Comparison of ENCODE assay signal across 27 cellular contexts in genomic region chrX:146481735-146482134, GRCh38.
"Had no signal": no experiment of that assay in that cellular context is flagged by ENCODE, and none has a peak within 500 bp of the region (broad histone marks: within the 10 kb centered on the region; RNA-seq: fewer than 3 reads in every experiment).

No MANE protein-coding gene starts in this region.

- H3K27me3 Mint-ChIP-seq: activated CD4-positive, alpha-beta T cell treated with anti-CD3 and anti-CD28 coated beads, Interleukin-2, amount 10 ng/mL, durations not matched to agents 7 days and 5 days; activated CD8-positive, alpha-beta memory T cell treated with anti-CD3 and anti-CD28 coated beads, Interleukin-2, amount 10 ng/mL, durations not matched to agents 7 days and 5 days; activated CD8-positive, alpha-beta T cell treated with anti-CD3 and anti-CD28 coated beads for 36 hours; activated naive CD8-positive, alpha-beta T cell treated with anti-CD3 and anti-CD28 coated beads, Interleukin-2, amount 50 U/mL, for 24 hours; naive thymus-derived CD4-positive, alpha-beta T cell; stimulated activated naive B cell treated with anti-CD40 and anti-IgM and Interleukin-4, amounts not matched to agents 10 μg/mL and 1 μg/mL and 100 μg/mL, for 72 hours; type B pancreatic cell had no signal

- H3K27ac ChIP-seq: body of pancreas, cardiac muscle cell, epithelial cell of prostate, gastroesophageal sphincter, heart left ventricle, lower lobe of right lung, vagina, VCaP had no signal

- H3K36me3 ChIP-seq: cardiac muscle cell, gastroesophageal sphincter, heart left ventricle, lower lobe of right lung, vagina had no signal

- ATAC-seq: activated CD8-positive, alpha-beta memory T cell treated with anti-CD3 and anti-CD28 coated beads, Interleukin-2, amount 10 ng/mL, durations not matched to agents 7 days and 5 days; activated CD8-positive, alpha-beta T cell treated with anti-CD3 and anti-CD28 coated beads for 36 hours; activated naive CD8-positive, alpha-beta T cell treated with anti-CD3 and anti-CD28 coated beads, Interleukin-2, amount 50 U/mL, for 24 hours; body of pancreas; gastroesophageal sphincter; heart left ventricle; left colon; lower lobe of right lung; naive thymus-derived CD4-positive, alpha-beta T cell; stimulated activated naive B cell treated with anti-CD40 and anti-IgM and Interleukin-4, amounts not matched to agents 10 μg/mL and 1 μg/mL and 100 μg/mL, for 72 hours had no signal

- H3K4me3 ChIP-seq: body of pancreas, cardiac muscle cell, gastroesophageal sphincter, heart left ventricle, lower lobe of right lung, vagina had no signal

- H3K9me3 Mint-ChIP-seq: type B pancreatic cell had no signal

- H3K27me3 ChIP-seq: body of pancreas, cardiac muscle cell, gastroesophageal sphincter, heart left ventricle, vagina had no signal

- H3K4me1 ChIP-seq: body of pancreas, gastroesophageal sphincter, heart left ventricle, lower lobe of right lung, vagina had no signal

- DNase-seq: activated CD4-positive, alpha-beta T cell treated with anti-CD3 and anti-CD28 coated beads, Interleukin-2, amount 10 ng/mL, durations not matched to agents 7 days and 5 days; activated CD4-positive, CD25-positive, alpha-beta regulatory T cell treated with anti-CD3 and anti-CD28 coated beads, Interleukin-2, amount 50 U/mL, for 72 hours; activated CD8-positive, alpha-beta memory T cell treated with anti-CD3 and anti-CD28 coated beads, Interleukin-2, amount 10 ng/mL, durations not matched to agents 7 days and 5 days; activated CD8-positive, alpha-beta T cell treated with anti-CD3 and anti-CD28 coated beads for 36 hours; activated gamma-delta T cell; activated naive CD4-positive, alpha-beta T cell treated with anti-CD3 and anti-CD28 coated beads, Interleukin-2, amount 50 U/mL, for 16 hours; activated naive CD8-positive, alpha-beta T cell treated with anti-CD3 and anti-CD28 coated beads, Interleukin-2, amount 50 U/mL, for 24 hours; activated T-cell treated with anti-CD3 and anti-CD28 coated beads for 4 hours; anterior cingulate cortex; body of pancreas; cortex of kidney; heart left ventricle; islet precursor cell; left colon; lower lobe of right lung; naive thymus-derived CD4-positive, alpha-beta T cell; retina; stimulated activated CD4-positive, alpha-beta T cell treated with anti-CD3 and anti-CD28 coated beads, Interleukin-2, amount 100 ng/mL, for 48 hours; stimulated activated CD8-positive, alpha-beta memory T cell treated with anti-CD3 and anti-CD28 coated beads, Interleukin-4, amount 100 ng/mL, for 48 hours; stimulated activated naive B cell treated with anti-CD40 and anti-IgM and Interleukin-4, amounts not matched to agents 10 μg/mL and 1 μg/mL and 100 μg/mL, for 72 hours had no signal

- H3K4me1 Mint-ChIP-seq: activated CD4-positive, alpha-beta T cell treated with anti-CD3 and anti-CD28 coated beads, Interleukin-2, amount 10 ng/mL, durations not matched to agents 7 days and 5 days; activated CD8-positive, alpha-beta memory T cell treated with anti-CD3 and anti-CD28 coated beads, Interleukin-2, amount 10 ng/mL, durations not matched to agents 7 days and 5 days; activated naive CD8-positive, alpha-beta T cell treated with anti-CD3 and anti-CD28 coated beads, Interleukin-2, amount 50 U/mL, for 24 hours; naive thymus-derived CD4-positive, alpha-beta T cell; stimulated activated naive B cell treated with anti-CD40 and anti-IgM and Interleukin-4, amounts not matched to agents 10 μg/mL and 1 μg/mL and 100 μg/mL, for 72 hours had no signal

- H3K4me3 Mint-ChIP-seq: activated CD4-positive, alpha-beta T cell treated with anti-CD3 and anti-CD28 coated beads, Interleukin-2, amount 10 ng/mL, durations not matched to agents 7 days and 5 days; activated CD8-positive, alpha-beta memory T cell treated with anti-CD3 and anti-CD28 coated beads, Interleukin-2, amount 10 ng/mL, durations not matched to agents 7 days and 5 days; activated CD8-positive, alpha-beta T cell treated with anti-CD3 and anti-CD28 coated beads for 36 hours; activated naive CD8-positive, alpha-beta T cell treated with anti-CD3 and anti-CD28 coated beads, Interleukin-2, amount 50 U/mL, for 24 hours; activated T-helper 1 cell treated with anti-CD3 and anti-CD28 coated beads, Interleukin-12 subunit alpha, Interleukin-12 subunit beta, Interleukin-2, Interleukin-4 antibody, amounts not matched to agents 30 ng/mL and 10 ng/mL and 1 ng/mL, durations not matched to agents 14 hours and 24 hours and 36 hours; naive thymus-derived CD4-positive, alpha-beta T cell; stimulated activated naive B cell treated with anti-CD40 and anti-IgM and Interleukin-4, amounts not matched to agents 10 μg/mL and 1 μg/mL and 100 μg/mL, for 72 hours; type B pancreatic cell had no signal

- H3K9me3 ChIP-seq: body of pancreas, gastroesophageal sphincter, vagina had no signal

- H3K36me3 Mint-ChIP-seq: activated CD8-positive, alpha-beta memory T cell treated with anti-CD3 and anti-CD28 coated beads, Interleukin-2, amount 10 ng/mL, durations not matched to agents 7 days and 5 days; naive thymus-derived CD4-positive, alpha-beta T cell; stimulated activated naive B cell treated with anti-CD40 and anti-IgM and Interleukin-4, amounts not matched to agents 10 μg/mL and 1 μg/mL and 100 μg/mL, for 72 hours had no signal
